7 cellular contexts compared by ENCODE assay signal in genomic region chr11:1310772-1311468, GRCh38. TPM values are rescaled to one million over a fixed set of nuclear protein-coding genes. Genes with fewer than 3 reads are reported as not detected.
DNase-seq lines count a peak whose midpoint lies in the region; ATAC-seq lines count a peak whose summit lies in the region.

No MANE protein-coding gene starts in this region.

- peak overlapping the region; percentile 77 for H3K27ac Mint-ChIP-seq in activated CD4-positive, alpha-beta memory T cell treated with anti-CD3 and anti-CD28 coated beads, Interleukin-2, amount 10 ng/mL, durations not matched to agents 7 days and 5 days

- DNase-seq in KG1 (lab: John Stamatoyannopoulos, UW) (peak; percentile 19), OCI-M1 (lab: John Stamatoyannopoulos, UW) (no peak)
- peak; percentile 43 for DNase-seq in activated CD4-positive, alpha-beta memory T cell treated with anti-CD3 and anti-CD28 coated beads, Interleukin-2, amount 10 ng/mL, durations not matched to agents 7 days and 5 days
- DNase-seq in stimulated activated naive CD8-positive, alpha-beta T cell treated with anti-CD3 and anti-CD28 coated beads, Interleukin-15, Interleukin-2, amounts not matched to agents 100 U/mL and 50 U/mL, for 24 hours = peak; percentile 73

- POLR2A ChIA-PET in activated CD4-positive, alpha-beta memory T cell treated with anti-CD3 and anti-CD28 coated beads, Interleukin-2, amount 10 ng/mL, durations not matched to agents 7 days and 5 days (lab: Charles Lee) = interaction anchor here (1.0 to 3.6 kb wide), 4 partner anchors 24 to 278 kb away, joined by 3 to 18 read pairs (median 10); no protein-coding TSS in a partner anchor

- peak overlapping the region; percentile 79 for H3K9ac ChIP-seq in iPS-15b (ENCODE audit: low read depth, low read length)

- H3K4me1 ChIP-seq in iPS-15b (ENCODE audit: control insufficient read depth, insufficient read depth, low read length) = peaks cover 7% of the 10 kb centered on the region

- peak overlapping the region; percentile 76 for H3K4me3 ChIP-seq in iPS-15b (ENCODE audit: low read depth, low read length)

- CTCF ChIA-PET in activated CD4-positive, alpha-beta memory T cell treated with anti-CD3 and anti-CD28 coated beads, Interleukin-2, amount 10 ng/mL, durations not matched to agents 7 days and 5 days (lab: Charles Lee) = interaction anchor here (1.5 kb wide), 1 partner anchor 10 kb away, joined by 4 read pairs; no protein-coding TSS in a partner anchor

- H3K9me3 ChIP-seq in iPS-15b (ENCODE audit: control insufficient read depth, insufficient read depth, low read length) = no peaks in the 10 kb centered on the region

- peak; percentile 38 for ATAC-seq in stimulated activated naive CD8-positive, alpha-beta T cell treated with anti-CD3 and anti-CD28 coated beads, Interleukin-15, Interleukin-2, amounts not matched to agents 100 U/mL and 50 U/mL, for 24 hours
- ATAC-seq in GM18873 (IDR thresholded peaks at IDR 0.05; ENCODE audit: low FRiP score, unreplicated experiment) (no peak), GM21717 (IDR thresholded peaks at IDR 0.05; ENCODE audit: unreplicated experiment) (no peak)

- H3K27me3 ChIP-seq in iPS-15b (ENCODE audit: control insufficient read depth, insufficient read depth, low read length) = peaks cover 4% of the 10 kb centered on the region

- H3K4me1 Mint-ChIP-seq in activated CD4-positive, alpha-beta memory T cell treated with anti-CD3 and anti-CD28 coated beads, Interleukin-2, amount 10 ng/mL, durations not matched to agents 7 days and 5 days = peaks cover 31% of the 10 kb centered on the region

- peaks cover 17% of the 10 kb centered on the region for H3K36me3 Mint-ChIP-seq in activated CD4-positive, alpha-beta memory T cell treated with anti-CD3 and anti-CD28 coated beads, Interleukin-2, amount 10 ng/mL, durations not matched to agents 7 days and 5 days (ENCODE audit: low read depth)

- peak overlapping the region; percentile 77 for H3K4me3 Mint-ChIP-seq in activated CD4-positive, alpha-beta memory T cell treated with anti-CD3 and anti-CD28 coated beads, Interleukin-2, amount 10 ng/mL, durations not matched to agents 7 days and 5 days

- peaks cover 29% of the 10 kb centered on the region for H3K27me3 Mint-ChIP-seq in activated CD4-positive, alpha-beta memory T cell treated with anti-CD3 and anti-CD28 coated beads, Interleukin-2, amount 10 ng/mL, durations not matched to agents 7 days and 5 days

- no peaks in the 10 kb centered on the region for H3K36me3 ChIP-seq in iPS-15b (ENCODE audit: control insufficient read depth, insufficient read depth, low read length)

- peaks cover 10% of the 10 kb centered on the region for H3K9me3 Mint-ChIP-seq in activated CD4-positive, alpha-beta memory T cell treated with anti-CD3 and anti-CD28 coated beads, Interleukin-2, amount 10 ng/mL, durations not matched to agents 7 days and 5 days

RNA-seq across cellular contexts. Expression of gene TOLLIP, which starts 1.5 kb away (rescaled TPM):
- 10 to 100 TPM; 33.9 to 36.8 TPM for total RNA-seq in activated CD4-positive, alpha-beta memory T cell treated with anti-CD3 and anti-CD28 coated beads, Interleukin-2, amount 10 ng/mL, durations not matched to agents 7 days and 5 days
